ENCODE assay signal across 9 cellular contexts in genomic region chr18:47669815-47670214, GRCh38.
"Had no signal": no experiment of that assay in that cellular context is flagged by ENCODE, and none has a peak within 500 bp of the region (broad histone marks: within the 10 kb centered on the region; RNA-seq: fewer than 3 reads in every experiment).

No MANE protein-coding gene starts in this region.

- H3K9me3 ChIP-seq: HAP-1 had no signal

- H3K4me1 ChIP-seq: HAP-1 had no signal

- H3K27ac Mint-ChIP-seq: HFFc6, IgD-negative memory B cell had no signal

- H3K27ac ChIP-seq: GM23248, HL-60 had no signal

- H3K36me3 ChIP-seq: HAP-1 had no signal

- H2AFZ ChIP-seq: GM23248 had no signal

- H3K9ac ChIP-seq: GM23248 had no signal

- ATAC-seq: HCT116, HepG2 had no signal

- H3K36me3 Mint-ChIP-seq: IgD-negative memory B cell had no signal

- H3K4me3 Mint-ChIP-seq: HFFc6, IgD-negative memory B cell had no signal

- DNase-seq: GM23248, GOT3, H7, HFFc6 had no signal

- H3K4me3 ChIP-seq: GM23248, HAP-1 had no signal

- H3K4me1 Mint-ChIP-seq: IgD-negative memory B cell had no signal
